In the genomic region with DNA sequence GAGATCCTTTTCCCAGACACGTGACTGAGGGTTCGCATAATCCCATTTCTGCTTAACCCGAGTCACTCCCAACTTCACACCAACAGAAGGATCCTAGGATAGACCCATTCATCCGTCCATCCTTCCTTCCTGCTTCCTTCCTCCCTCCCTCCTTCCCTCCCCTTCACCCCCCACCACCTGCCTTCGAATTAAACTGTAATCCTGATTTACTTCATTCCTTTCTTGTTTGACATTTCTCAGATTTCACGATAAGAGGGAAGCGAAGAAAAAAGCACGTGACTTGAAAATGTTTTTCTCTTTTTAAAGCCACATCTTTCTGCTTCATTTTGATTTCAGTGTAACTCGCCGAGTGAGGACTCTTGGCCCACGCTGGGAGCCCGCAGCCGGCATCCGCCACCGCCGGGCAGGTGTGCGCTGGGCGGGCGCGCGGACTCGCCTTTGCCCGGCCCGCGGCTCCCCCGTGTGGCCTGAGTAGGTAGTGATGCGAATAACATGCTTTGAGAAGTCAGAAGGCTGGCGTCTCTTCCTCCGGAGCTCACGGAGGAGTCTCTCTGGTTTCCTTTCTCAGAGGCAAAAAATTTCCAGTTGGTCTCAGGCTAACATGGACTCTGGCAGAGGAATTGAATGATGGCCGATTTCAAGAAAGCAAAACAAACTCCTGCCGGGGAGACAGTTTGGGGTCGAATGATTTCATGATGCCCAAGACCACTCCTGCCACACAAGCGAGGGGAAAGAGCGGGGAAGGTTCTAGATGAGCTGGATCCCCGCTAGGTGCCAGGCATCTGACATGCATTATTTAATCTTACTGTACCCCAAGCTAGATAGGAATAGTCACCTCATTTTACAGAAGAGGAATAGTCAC, we compare ENCODE assay signal across 8 cellular contexts.
DNase-seq lines count a peak whose midpoint lies in the region; ATAC-seq and TF ChIP-seq lines count a peak whose summit lies in the region.

No MANE protein-coding gene starts in this region.

- H3K4me3 Mint-ChIP-seq in stimulated activated naive CD8-positive, alpha-beta T cell treated with anti-CD3 and anti-CD28 coated beads, Interleukin-15, amount 100 ng/mL, for 72 hours = peak overlapping the region in 1 of 2 donors; percentile 49

- no peak overlapping the region for H3K27ac ChIP-seq in Peyer's patch
- H3K27ac ChIP-seq in neural cell (ENCODE audit: low read length) = no peak overlapping the region

- H3K36me3 ChIP-seq in Peyer's patch (no peaks in the 10 kb centered on the region), neural cell (ENCODE audit: insufficient read depth, low read length) (no peaks in the 10 kb centered on the region)

- H3K4me2 ChIP-seq in neural cell (ENCODE audit: low read length) = peak overlapping the region; percentile 7

- no peaks in the 10 kb centered on the region for H3F3A ChIP-seq in neural cell (ENCODE audit: insufficient read depth, low read length, poor library complexity, severe bottlenecking)

- H3K4me1 Mint-ChIP-seq in stimulated activated naive CD8-positive, alpha-beta T cell treated with anti-CD3 and anti-CD28 coated beads, Interleukin-15, amount 100 ng/mL, for 72 hours = peaks cover 33% of the 10 kb centered on the region

- H3K27me3 Mint-ChIP-seq in stimulated activated naive CD8-positive, alpha-beta T cell treated with anti-CD3 and anti-CD28 coated beads, Interleukin-15, amount 100 ng/mL, for 72 hours = peaks cover 15% of the 10 kb centered on the region

- H3K9me3 ChIP-seq in Peyer's patch (no peaks in the 10 kb centered on the region), neural cell (ENCODE audit: low read length) (no peaks in the 10 kb centered on the region)

- H3K27me3 ChIP-seq in Peyer's patch = no peaks in the 10 kb centered on the region
- H3K27me3 ChIP-seq in neural cell (ENCODE audit: insufficient read depth, low read depth, low read length) = no peaks in the 10 kb centered on the region

- TF ChIP-seq CTCF in Peyer's patch (IDR thresholded peaks at IDR 0.05) (peak; percentile 67 to 93 (median 88)), fibroblast of the aortic adventitia (IDR thresholded peaks at IDR 0.05; ENCODE audit: insufficient read depth, low read length) (peak; percentile 72), neural cell (IDR thresholded peaks at IDR 0.05; ENCODE audit: poor library complexity, severe bottlenecking) (peak; percentile 96)

- no peak overlapping the region for H2AFZ ChIP-seq in neural cell (ENCODE audit: low read depth, low read length)

- no peak overlapping the region for H3K9ac ChIP-seq in neural cell (ENCODE audit: low read length)

- no peaks in the 10 kb centered on the region for H3K4me1 ChIP-seq in Peyer's patch

- H4K20me1 ChIP-seq in neural cell (ENCODE audit: insufficient read depth) = no peaks in the 10 kb centered on the region

- ATAC-seq in GM21381 (IDR thresholded peaks at IDR 0.05; ENCODE audit: unreplicated experiment) = peak; percentile 96
- peak; percentile 89 for ATAC-seq in stimulated activated naive CD8-positive, alpha-beta T cell treated with anti-CD3 and anti-CD28 coated beads, Interleukin-15, amount 100 ng/mL, for 72 hours

- peak; percentile 95 for TF ChIP-seq RAD21 in neural cell (conservative IDR thresholded peaks at IDR 0.05)

- peak; percentile 21 for DNase-seq in DMS 273 treated with DMSO at 0.1 percent for 48 hours (lab: John Stamatoyannopoulos, UW)
- peak; percentile 63 for DNase-seq in HT1080 (ENCODE audit: low read depth)
- peak; percentile 75 to 93 (median 91) for DNase-seq in Peyer's patch
- DNase-seq in activated T-helper 1 cell treated with anti-CD3 and anti-CD28 coated beads, Interleukin-2, amount 50 U/mL, for 16 hours (ENCODE audit: low read depth in 1 of 2, low spot score in 1 of 2) = peak; percentile 55 to 79
- DNase-seq in fibroblast of the aortic adventitia (ENCODE audit: low read depth) = peak; percentile 63
- DNase-seq in stimulated activated naive CD8-positive, alpha-beta T cell treated with anti-CD3 and anti-CD28 coated beads, Interleukin-15, amount 100 ng/mL, for 72 hours = peak; percentile 80 to 81

- no peak for TF ChIP-seq EP300 in neural cell (conservative IDR thresholded peaks at IDR 0.05; ENCODE audit: poor library complexity, severe bottlenecking)

- no peaks in the 10 kb centered on the region for H3K9me2 ChIP-seq in neural cell (ENCODE audit: insufficient read depth, low read length)

- TF ChIP-seq POLR2A in Peyer's patch (IDR thresholded peaks at IDR 0.05) = no peak

- H3K4me3 ChIP-seq in Peyer's patch (peak overlapping the region in 2 of 4 donors; percentile 23 to 25), fibroblast of the aortic adventitia (ENCODE audit: low read depth, low read length) (peak overlapping the region; percentile 46), neural cell (ENCODE audit: low read length) (peak overlapping the region; percentile 62)

- peaks cover 7 to 13% of the 10 kb centered on the region in 2 donors for H3K9me3 Mint-ChIP-seq in stimulated activated naive CD8-positive, alpha-beta T cell treated with anti-CD3 and anti-CD28 coated beads, Interleukin-15, amount 100 ng/mL, for 72 hours

- H3K27ac Mint-ChIP-seq in stimulated activated naive CD8-positive, alpha-beta T cell treated with anti-CD3 and anti-CD28 coated beads, Interleukin-15, amount 100 ng/mL, for 72 hours = peak overlapping the region in 1 of 2 donors; percentile 22

- no peaks in the 10 kb centered on the region for H3K79me2 ChIP-seq in neural cell (replicated peaks; ENCODE audit: insufficient read depth, low read length)

TF ChIP-seq in neural cell, 6 proteins besides CTCF, POLR2A, EP300 and RAD21:
- no peak for TF ChIP-seq TAF1 (IDR thresholded peaks at IDR 0.05; ENCODE audit: low read depth)
- TF ChIP-seq POLR2AphosphoS5 (IDR thresholded peaks at IDR 0.05) = no peak
- TF ChIP-seq SMC3 (conservative IDR thresholded peaks at IDR 0.05; ENCODE audit: poor library complexity) = peak; percentile 98
- TF ChIP-seq, protein P1, sequence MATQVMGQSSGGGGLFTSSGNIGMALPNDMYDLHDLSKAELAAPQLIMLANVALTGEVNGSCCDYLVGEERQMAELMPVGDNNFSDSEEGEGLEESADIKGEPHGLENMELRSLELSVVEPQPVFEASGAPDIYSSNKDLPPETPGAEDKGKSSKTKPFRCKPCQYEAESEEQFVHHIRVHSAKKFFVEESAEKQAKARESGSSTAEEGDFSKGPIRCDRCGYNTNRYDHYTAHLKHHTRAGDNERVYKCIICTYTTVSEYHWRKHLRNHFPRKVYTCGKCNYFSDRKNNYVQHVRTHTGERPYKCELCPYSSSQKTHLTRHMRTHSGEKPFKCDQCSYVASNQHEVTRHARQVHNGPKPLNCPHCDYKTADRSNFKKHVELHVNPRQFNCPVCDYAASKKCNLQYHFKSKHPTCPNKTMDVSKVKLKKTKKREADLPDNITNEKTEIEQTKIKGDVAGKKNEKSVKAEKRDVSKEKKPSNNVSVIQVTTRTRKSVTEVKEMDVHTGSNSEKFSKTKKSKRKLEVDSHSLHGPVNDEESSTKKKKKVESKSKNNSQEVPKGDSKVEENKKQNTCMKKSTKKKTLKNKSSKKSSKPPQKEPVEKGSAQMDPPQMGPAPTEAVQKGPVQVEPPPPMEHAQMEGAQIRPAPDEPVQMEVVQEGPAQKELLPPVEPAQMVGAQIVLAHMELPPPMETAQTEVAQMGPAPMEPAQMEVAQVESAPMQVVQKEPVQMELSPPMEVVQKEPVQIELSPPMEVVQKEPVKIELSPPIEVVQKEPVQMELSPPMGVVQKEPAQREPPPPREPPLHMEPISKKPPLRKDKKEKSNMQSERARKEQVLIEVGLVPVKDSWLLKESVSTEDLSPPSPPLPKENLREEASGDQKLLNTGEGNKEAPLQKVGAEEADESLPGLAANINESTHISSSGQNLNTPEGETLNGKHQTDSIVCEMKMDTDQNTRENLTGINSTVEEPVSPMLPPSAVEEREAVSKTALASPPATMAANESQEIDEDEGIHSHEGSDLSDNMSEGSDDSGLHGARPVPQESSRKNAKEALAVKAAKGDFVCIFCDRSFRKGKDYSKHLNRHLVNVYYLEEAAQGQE (IDR thresholded peaks at IDR 0.05; ENCODE audit: borderline replicate concordance) = no peak
- TF ChIP-seq EZH2 (IDR thresholded peaks at IDR 0.05; ENCODE audit: borderline replicate concordance, insufficient read depth, low read length, poor library complexity, severe bottlenecking) = no peak
- TF ChIP-seq MXI1 (conservative IDR thresholded peaks at IDR 0.05; ENCODE audit: poor library complexity, severe bottlenecking) = peak; percentile 73

Comparison
In these comparisons a context has a peak if more than half of its experiments do, and no peak if none do; other contexts are left out.
1. DNase-seq: peak in every context shown above with its lines; median percentile 91 in Peyer's patch; 80 in stimulated activated naive CD8-positive, alpha-beta T cell treated with anti-CD3 and anti-CD28 coated beads, Interleukin-15, amount 100 ng/mL, for 72 hours; 67 in activated T-helper 1 cell treated with anti-CD3 and anti-CD28 coated beads, Interleukin-2, amount 50 U/mL, for 16 hours; 63 in HT1080; 63 in fibroblast of the aortic adventitia; 21 in DMS 273 treated with DMSO at 0.1 percent for 48 hours.